9 cellular contexts compared by ENCODE assay signal in genomic region chr12:26125451-26126339, GRCh38. TPM values are rescaled to one million over a fixed set of nuclear protein-coding genes. Genes with fewer than 3 reads are reported as not detected.
A peak's percentile ranks its signal among the peaks of the same experiment; 100 is the strongest.
DNase-seq lines count a peak whose midpoint lies in the region; ATAC-seq, FAIRE-seq and TF ChIP-seq lines count a peak whose summit lies in the region.
"Had no signal": no experiment of that assay in that cellular context is flagged by ENCODE, and none has a peak within 500 bp of the region (broad histone marks: within the 10 kb centered on the region; RNA-seq: fewer than 3 reads in every experiment).

No MANE protein-coding gene starts in this region.

- H3K79me2 ChIP-seq in GM23338 (replicated peaks; ENCODE audit: insufficient read depth) (no peaks in the 10 kb centered on the region), MM.1S (ENCODE audit: low read length) (peaks cover 36% of the 10 kb centered on the region), HepG2 (ENCODE audit: insufficient read depth, low read length) (no peaks in the 10 kb centered on the region)

- no peak for FAIRE-seq in HepG2 (lab: Jason Lieb, UNC)
- FAIRE-seq: endometrium had no signal

- peaks cover 44% of the 10 kb centered on the region for H3K4me1 Mint-ChIP-seq in GM23338

- H3K36me3 ChIP-seq in GM23338 (ENCODE audit: insufficient read depth) = no peaks in the 10 kb centered on the region
- no peaks in the 10 kb centered on the region for H3K36me3 ChIP-seq in MM.1S (replicated peaks; ENCODE audit: insufficient read depth, low read length)
- H3K36me3 ChIP-seq in duodenal mucosa (ENCODE audit: control insufficient read depth in 1 of 2, insufficient read depth in 2 of 2, low read length in 2 of 2) = no peaks in the 10 kb centered on the region
- H3K36me3 ChIP-seq in HepG2 (replicated peaks in 1 of 2; ENCODE audit: control insufficient read depth in 1 of 2, insufficient read depth in 2 of 2, low read length in 2 of 2) = no peaks in the 10 kb centered on the region

- H3K4me1 ChIP-seq in GM23338 (ENCODE audit: insufficient read depth) (peaks cover 37% of the 10 kb centered on the region), MM.1S (ENCODE audit: low read length) (peaks cover 10% of the 10 kb centered on the region), duodenal mucosa (ENCODE audit: control insufficient read depth in 1 of 2, insufficient read depth in 2 of 2, low read length in 2 of 2) (peaks cover 17 to 31% of the 10 kb centered on the region in 2 donors), HepG2 (ENCODE audit: insufficient read depth, low read length) (peaks cover 20% of the 10 kb centered on the region)

- ATAC-seq in GM23338 (peak; percentile 72), HepG2 (peak; percentile 83)

- peak; percentile 77 for DNase-seq in ELF-1 (ENCODE audit: low read depth, low spot score)
- DNase-seq in GM23338 (ENCODE audit: low spot score) = peak; percentile 82
- DNase-seq in MM.1S = peak; percentile 79
- DNase-seq in UCSD-AML1 (lab: John Stamatoyannopoulos, UW; ENCODE audit: unreplicated experiment) = peak; percentile 30
- peak; percentile 36 for DNase-seq in HepG2 (ENCODE audit: low spot score)
- DNase-seq in stimulated activated CD4-positive, alpha-beta T cell treated with anti-CD3 and anti-CD28 coated beads, Interleukin-4, amount 100 ng/mL, for 1 hour = peak; percentile 44
- DNase-seq in AML-193 (lab: John Stamatoyannopoulos, UW) = no peak

- H3K4me3 Mint-ChIP-seq in GM23338 = peak overlapping the region; percentile 86

- no peaks in the 10 kb centered on the region for H3K9me3 ChIP-seq in MM.1S (replicated peaks; ENCODE audit: insufficient read depth, low read length)
- H3K9me3 ChIP-seq in duodenal mucosa (ENCODE audit: control insufficient read depth in 1 of 2, low read length in 2 of 2) = no peaks in the 10 kb centered on the region
- no peaks in the 10 kb centered on the region for H3K9me3 ChIP-seq in HepG2 (ENCODE audit: low read length)

- H3K9me2 ChIP-seq in GM23338 (ENCODE audit: insufficient read depth) = no peaks in the 10 kb centered on the region
- H3K9me2 ChIP-seq in MM.1S (replicated peaks; ENCODE audit: insufficient read depth, low read length) = no peaks in the 10 kb centered on the region

- no peak overlapping the region for H3K27ac Mint-ChIP-seq in GM23338

- H3K9ac ChIP-seq in MM.1S (ENCODE audit: low read length) (peak overlapping the region; percentile 97), duodenal mucosa (ENCODE audit: low read depth in 1 of 2, low read length in 2 of 2) (peak overlapping the region; percentile 62 to 77), HepG2 (ENCODE audit: insufficient read depth, low read depth, low read length) (no peak overlapping the region)

- TF ChIP-seq RAD21 in HepG2 (CRISPR knock-in tag; IDR thresholded peaks at IDR 0.05) = no peak

- POLR2A ChIA-PET in HepG2 (lab: Yijun Ruan, JAX) = no interaction called here

- H3K27ac ChIP-seq in GM23338 (ENCODE audit: low read depth) = no peak overlapping the region
- peak overlapping the region; percentile 98 for H3K27ac ChIP-seq in MM.1S (ENCODE audit: low read length)
- H3K27ac ChIP-seq in duodenal mucosa (ENCODE audit: low read depth, low read length) = peak overlapping the region; percentile 70
- H3K27ac ChIP-seq in HepG2 (ENCODE audit: extremely low read length, insufficient read depth, low read length) = no peak overlapping the region

- H3K36me3 Mint-ChIP-seq in GM23338 (ENCODE audit: low read depth) = no peaks in the 10 kb centered on the region

- peak overlapping the region; percentile 99 for H3K4me2 ChIP-seq in GM23338
- peak overlapping the region; percentile 97 for H3K4me2 ChIP-seq in MM.1S (ENCODE audit: low read depth, low read length)
- peak overlapping the region; percentile 80 for H3K4me2 ChIP-seq in HepG2 (ENCODE audit: low read depth, low read length)

- no TSS peak for BruUV-seq in HepG2 (replicated peaks; lab: Mats Ljungman, UMichigan)

- H3F3A ChIP-seq in GM23338 (replicated peaks; ENCODE audit: low read depth) (peaks cover 13% of the 10 kb centered on the region; the same call in 1 of the 2 replicates), MM.1S (ENCODE audit: insufficient read depth, low read length) (peaks cover 49% of the 10 kb centered on the region)

- no peak for TF ChIP-seq CTCF in GM23338 (conservative IDR thresholded peaks at IDR 0.05; ENCODE audit: low read depth in 2 of 2)
- no peak for TF ChIP-seq CTCF in MM.1S (IDR thresholded peaks at IDR 0.05; ENCODE audit: low read length)
- TF ChIP-seq CTCF in HepG2 (CRISPR knock-in tag; IDR thresholded peaks at IDR 0.05) = no peak

- in situ Hi-C loops in HepG2 (cut with HindIII; ENCODE audit: extremely low pct_ligation_motif_present, low pct_unique_long_range_greater_than_20kb) = loop anchor here (10.0 kb wide), 1 partner anchor 189 kb away; no protein-coding TSS in a partner anchor

- H3K4me3 ChIP-seq in GM23338 (peak overlapping the region; percentile 90), MM.1S (ENCODE audit: low read length) (peak overlapping the region; percentile 77), duodenal mucosa (ENCODE audit: low read depth in 1 of 2, low read length in 2 of 2) (peak overlapping the region; percentile 81), HepG2 (replicated peaks in 1 of 3; ENCODE audit: insufficient read depth in 1 of 3, low read depth in 2 of 3, low read length in 3 of 3) (peak overlapping the region; percentile 39 to 66 (median 54); a peak in 5 of 6 replicates)

- WGBS in HepG2 (ENCODE audit: low lambda C conversion rate) = 1% methylated on average over 25 of the region's 65 CpGs

- intact Hi-C loops in HepG2 (cut with micrococcal nuclease; ENCODE audit: unreplicated experiment) = no loop called here

- H3K27me3 ChIP-seq in GM23338 (ENCODE audit: insufficient read depth) (peaks cover 94% of the 10 kb centered on the region), MM.1S (replicated peaks; ENCODE audit: insufficient read depth, low read length) (no peaks in the 10 kb centered on the region), duodenal mucosa (ENCODE audit: control insufficient read depth in 1 of 2, insufficient read depth in 2 of 2, low read length in 2 of 2) (peaks cover 8 to 37% of the 10 kb centered on the region in 2 donors), HepG2 (ENCODE audit: control insufficient read depth in 1 of 2, insufficient read depth in 2 of 2, low read length in 2 of 2) (peaks cover 21 to 81% of the 10 kb centered on the region in 2 experiments)

- no peak for TF ChIP-seq EP300 in HepG2 (IDR thresholded peaks at IDR 0.05; ENCODE audit: low read depth in 2 of 2, low read length in 2 of 2)
- no peak for TF ChIP-seq EP300 in HepG2 (CRISPR knock-in tag; IDR thresholded peaks at IDR 0.05; ENCODE audit: borderline replicate concordance)

- no peak for TF ChIP-seq POLR2A in HepG2 (IDR thresholded peaks at IDR 0.05; ENCODE audit: insufficient read depth in 1 of 2, low read depth in 2 of 2, low read length in 2 of 2)

- H3K9me3 Mint-ChIP-seq in GM23338 = peaks cover 2% of the 10 kb centered on the region; the same call in 1 of the 3 replicates

- H4K20me1 ChIP-seq in GM23338 (replicated peaks; ENCODE audit: insufficient read depth) = 0 out of 2 replicates have a peak, but pooled peaks cover 4% of the 10 kb centered on the region
- H4K20me1 ChIP-seq in MM.1S (ENCODE audit: insufficient read depth, low read length) = no peaks in the 10 kb centered on the region
- H4K20me1 ChIP-seq in HepG2 (ENCODE audit: insufficient read depth, low read length) = peaks cover 3% of the 10 kb centered on the region; the same call in 1 of the 2 replicates

- CTCF ChIA-PET in HepG2 (lab: Yijun Ruan, JAX; ENCODE audit: low intra/inter-chr PET ratio, low total read pairs) = no interaction called here

- H2AFZ ChIP-seq in GM23338 = peak overlapping the region; percentile 98
- peak overlapping the region; percentile 75 for H2AFZ ChIP-seq in MM.1S (ENCODE audit: low read length)
- H2AFZ ChIP-seq in HepG2 (ENCODE audit: low read length) = no peak overlapping the region

- peaks cover 80% of the 10 kb centered on the region for H3K27me3 Mint-ChIP-seq in GM23338 (ENCODE audit: insufficient read depth, low read depth, poor library complexity)

TF ChIP-seq in HepG2, 621 proteins besides CTCF, POLR2A, EP300 and RAD21 (continues in another document):
- TF ChIP-seq, protein P1, sequence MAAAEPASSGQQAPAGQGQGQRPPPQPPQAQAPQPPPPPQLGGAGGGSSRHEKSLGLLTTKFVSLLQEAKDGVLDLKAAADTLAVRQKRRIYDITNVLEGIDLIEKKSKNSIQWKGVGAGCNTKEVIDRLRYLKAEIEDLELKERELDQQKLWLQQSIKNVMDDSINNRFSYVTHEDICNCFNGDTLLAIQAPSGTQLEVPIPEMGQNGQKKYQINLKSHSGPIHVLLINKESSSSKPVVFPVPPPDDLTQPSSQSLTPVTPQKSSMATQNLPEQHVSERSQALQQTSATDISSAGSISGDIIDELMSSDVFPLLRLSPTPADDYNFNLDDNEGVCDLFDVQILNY (CRISPR knock-in tag; conservative IDR thresholded peaks at IDR 0.05) = no peak

RNA-seq across cellular contexts. Expression of gene BHLHE41, which starts 0.9 kb away (rescaled TPM):
- total RNA-seq in GM23338 (2014; rRNA removed; shearing (Covaris generic)) = 1.6 and 3.7 TPM in 2 replicates
- polyA plus RNA-seq in GM23338 (2016; fragmentation: Nextera tagmentation; extraction: Ambion mirVana) = 2.9 and 3.3 TPM in 2 replicates
- total RNA-seq in HepG2 (2016; rRNA removed; fragmentation: Illumina TruSeq; extraction: Trizol) = not detected in 2 replicates
- total RNA-seq in HepG2 (2016; cell fraction: cytosol; rRNA removed; fragmentation: Illumina TruSeq; extraction: Trizol; ENCODE audit: low read depth) = not detected in 2 replicates
- not detected in 2 replicates for total RNA-seq in HepG2 (2016; cell fraction: insoluble cytoplasmic fraction; rRNA removed; fragmentation: Illumina TruSeq; extraction: Trizol)
- total RNA-seq in HepG2 (2016; cell fraction: membrane; rRNA removed; fragmentation: Illumina TruSeq; extraction: Trizol) = not detected in 2 replicates
- total RNA-seq in HepG2 (2016; cell fraction: nucleus; rRNA removed; fragmentation: Illumina TruSeq; extraction: Trizol) = not detected in 2 replicates
- 0.03 and 0.13 TPM in 2 replicates for polyA plus RNA-seq in HepG2 (2011; rRNA removed)
- 0.01 TPM in 2 replicates for polyA plus RNA-seq in HepG2 (2011; cell fraction: cytosol; rRNA removed)
- polyA plus RNA-seq in HepG2 (2011; cell fraction: nucleus; rRNA removed) = 0.08 and 0.40 TPM in 2 replicates
- not detected in 2 replicates for polyA plus RNA-seq in HepG2 (2012)
- polyA plus RNA-seq in HepG2 (2016; cell fraction: cytosol; fragmentation: Illumina TruSeq; extraction: Trizol; ENCODE audit: low read depth) = not detected in 2 replicates
- polyA plus RNA-seq in HepG2 (2016; cell fraction: insoluble cytoplasmic fraction; fragmentation: Illumina TruSeq; extraction: Trizol; ENCODE audit: low read depth) = not detected in 2 replicates
- not detected in 2 replicates for polyA plus RNA-seq in HepG2 (2016; cell fraction: membrane; fragmentation: Illumina TruSeq; extraction: Trizol; ENCODE audit: low read depth)
- polyA plus RNA-seq in HepG2 (2016; cell fraction: nucleus; fragmentation: Illumina TruSeq; extraction: Trizol; ENCODE audit: insufficient read depth, low read depth) = 0.15 TPM in 1 of 2 replicates, not detected in the other
- polyA minus RNA-seq in HepG2 (2011; rRNA and poly(A)+ RNA removed; ENCODE audit: low replicate concordance) = 0.06 TPM in 1 of 2 replicates, not detected in the other
- not detected in 2 replicates for polyA minus RNA-seq in HepG2 (2011; cell fraction: cytosol; rRNA and poly(A)+ RNA removed)
- not detected in 2 replicates for polyA minus RNA-seq in HepG2 (2011; cell fraction: nucleus; rRNA and poly(A)+ RNA removed)

Comparison
In these comparisons a context has a peak if more than half of its experiments do, and no peak if none do; other contexts are left out.
1. DNase-seq: peak in ELF-1 (single experiment), GM23338 (single experiment), MM.1S (single experiment), UCSD-AML1 (single experiment), HepG2 (single experiment) and stimulated activated CD4-positive, alpha-beta T cell treated with anti-CD3 and anti-CD28 coated beads, Interleukin-4, amount 100 ng/mL, for 1 hour (single experiment); none in AML-193 (0 of 2).
2. H3K27ac ChIP-seq: peak in MM.1S (single experiment) and duodenal mucosa (single experiment); none in GM23338 (single experiment) and HepG2 (single experiment).
3. Peak in every context shown above with its lines, with median percentiles within 50 percentile points of each other: H3K4me2 ChIP-seq and H3K4me3 ChIP-seq.